In the genomic region with DNA sequence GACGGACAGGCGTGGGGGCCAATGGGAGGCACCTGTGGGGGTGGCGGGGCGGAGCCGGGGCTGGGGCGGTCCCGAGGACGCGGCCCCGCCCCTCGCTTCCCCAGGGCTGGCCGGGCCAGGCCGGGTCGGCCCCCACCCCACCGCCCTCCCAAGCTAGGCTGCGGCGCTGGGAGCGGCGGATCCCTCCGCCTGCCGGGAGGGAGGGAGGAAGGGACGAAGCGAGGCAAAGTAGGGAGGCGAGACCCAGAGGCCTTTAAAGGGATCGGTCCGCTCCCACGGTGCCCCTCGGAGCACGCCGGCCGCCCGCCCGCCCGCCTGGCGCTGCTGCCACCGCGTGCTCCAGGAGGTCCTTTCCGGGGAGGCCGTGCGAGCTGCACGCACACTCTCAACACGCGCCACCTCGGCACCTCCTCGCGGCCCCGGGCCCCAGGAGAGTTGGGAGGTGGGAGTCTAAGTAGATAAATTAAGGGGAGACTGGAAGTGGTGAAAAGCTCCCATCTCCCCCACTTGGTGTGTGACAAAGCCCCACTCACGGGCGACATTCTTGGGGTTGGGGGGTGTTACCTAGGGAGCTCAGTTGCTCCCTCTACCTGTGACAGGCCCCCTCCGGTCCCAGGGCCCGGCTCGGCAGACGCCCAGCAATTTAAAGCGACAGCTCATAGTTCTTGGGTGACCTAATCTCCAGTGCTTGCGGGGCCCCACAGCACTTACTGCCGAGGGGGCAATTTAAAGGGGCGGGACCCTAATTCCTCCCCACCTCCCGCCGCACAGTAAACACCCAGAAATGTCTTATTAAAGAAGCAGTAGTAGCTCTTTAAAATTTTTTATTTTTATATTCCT, we compare ENCODE assay signal across 1 cellular context.
TF ChIP-seq lines count a peak whose summit lies in the region.

No MANE protein-coding gene starts in this region.

TF ChIP-seq in HEK293, 187 proteins besides CTCF, POLR2A, EP300 and RAD21 (continued from another document and continues in another):
- TF ChIP-seq ZNF280D (tag by site-specific recombination; IDR thresholded peaks at IDR 0.05) (no peak), ZNF600 (tag by site-specific recombination; IDR thresholded peaks at IDR 0.05) (peak; percentile 78), ZNF701 (tag by site-specific recombination; IDR thresholded peaks at IDR 0.05) (no peak), ZNF211 (tag by site-specific recombination; IDR thresholded peaks at IDR 0.05; ENCODE audit: low read depth) (no peak), ZSCAN4 (tag by site-specific recombination; IDR thresholded peaks at IDR 0.05) (no peak), ZFP3 (tag by site-specific recombination; IDR thresholded peaks at IDR 0.05; ENCODE audit: low read depth) (no peak), KLF1 (tag by site-specific recombination; IDR thresholded peaks at IDR 0.05) (peak; percentile 53), ZFP37 (tag by site-specific recombination; IDR thresholded peaks at IDR 0.05) (peak; percentile 70; the same call in 1 of the 2 replicates), ZNF529 (tag by site-specific recombination; IDR thresholded peaks at IDR 0.05; ENCODE audit: insufficient replicate concordance) (no peak), ZNF23 (tag by site-specific recombination; IDR thresholded peaks at IDR 0.05; ENCODE audit: borderline replicate concordance) (0 out of 2 replicates have a peak, but pooled peaks have one; percentile 43), ZNF664 (tag by site-specific recombination; IDR thresholded peaks at IDR 0.05) (no peak), ZNF394 (tag by site-specific recombination; IDR thresholded peaks at IDR 0.05; ENCODE audit: borderline replicate concordance) (peak; percentile 70; the same call in 1 of the 2 replicates), ZNF202 (tag by site-specific recombination; IDR thresholded peaks at IDR 0.05; ENCODE audit: borderline replicate concordance) (no peak), ZNF2 (tag by site-specific recombination; IDR thresholded peaks at IDR 0.05) (peak; percentile 82), ZNF184 (tag by site-specific recombination; IDR thresholded peaks at IDR 0.05) (no peak), ZNF404 (tag by site-specific recombination; IDR thresholded peaks at IDR 0.05) (no peak), KLF17 (tag by site-specific recombination; IDR thresholded peaks at IDR 0.05) (peak; percentile 73; the same call in 1 of the 2 replicates), ZNF10 (tag by site-specific recombination; IDR thresholded peaks at IDR 0.05) (0 out of 2 replicates have a peak, but pooled peaks have one; percentile 39), ZNF302 (tag by site-specific recombination; IDR thresholded peaks at IDR 0.05; ENCODE audit: low read depth) (no peak), ZNF585B (tag by site-specific recombination; IDR thresholded peaks at IDR 0.05) (no peak), ZNF549 (tag by site-specific recombination; IDR thresholded peaks at IDR 0.05) (no peak), ZNF266 (tag by site-specific recombination; IDR thresholded peaks at IDR 0.05; ENCODE audit: low read depth) (no peak), ZNF174 (tag by site-specific recombination; IDR thresholded peaks at IDR 0.05) (no peak), ZNF239 (tag by site-specific recombination; IDR thresholded peaks at IDR 0.05) (no peak), ZNF114 (tag by site-specific recombination; IDR thresholded peaks at IDR 0.05) (no peak), ZNF747 (tag by site-specific recombination; IDR thresholded peaks at IDR 0.05) (no peak), KLF8 (tag by site-specific recombination; IDR thresholded peaks at IDR 0.05) (peak; percentile 97), BCL11A (tag by site-specific recombination; IDR thresholded peaks at IDR 0.05; ENCODE audit: low read depth) (no peak), ZNF416 (tag by site-specific recombination; IDR thresholded peaks at IDR 0.05) (no peak), ZNF768 (tag by site-specific recombination; IDR thresholded peaks at IDR 0.05) (no peak), ZNF544 (tag by site-specific recombination; IDR thresholded peaks at IDR 0.05) (no peak), PRDM1 (tag by site-specific recombination; IDR thresholded peaks at IDR 0.05) (no peak), ZBTB20 (tag by site-specific recombination; IDR thresholded peaks at IDR 0.05) (peak; percentile 97)
- TF ChIP-seq, protein P1, sequence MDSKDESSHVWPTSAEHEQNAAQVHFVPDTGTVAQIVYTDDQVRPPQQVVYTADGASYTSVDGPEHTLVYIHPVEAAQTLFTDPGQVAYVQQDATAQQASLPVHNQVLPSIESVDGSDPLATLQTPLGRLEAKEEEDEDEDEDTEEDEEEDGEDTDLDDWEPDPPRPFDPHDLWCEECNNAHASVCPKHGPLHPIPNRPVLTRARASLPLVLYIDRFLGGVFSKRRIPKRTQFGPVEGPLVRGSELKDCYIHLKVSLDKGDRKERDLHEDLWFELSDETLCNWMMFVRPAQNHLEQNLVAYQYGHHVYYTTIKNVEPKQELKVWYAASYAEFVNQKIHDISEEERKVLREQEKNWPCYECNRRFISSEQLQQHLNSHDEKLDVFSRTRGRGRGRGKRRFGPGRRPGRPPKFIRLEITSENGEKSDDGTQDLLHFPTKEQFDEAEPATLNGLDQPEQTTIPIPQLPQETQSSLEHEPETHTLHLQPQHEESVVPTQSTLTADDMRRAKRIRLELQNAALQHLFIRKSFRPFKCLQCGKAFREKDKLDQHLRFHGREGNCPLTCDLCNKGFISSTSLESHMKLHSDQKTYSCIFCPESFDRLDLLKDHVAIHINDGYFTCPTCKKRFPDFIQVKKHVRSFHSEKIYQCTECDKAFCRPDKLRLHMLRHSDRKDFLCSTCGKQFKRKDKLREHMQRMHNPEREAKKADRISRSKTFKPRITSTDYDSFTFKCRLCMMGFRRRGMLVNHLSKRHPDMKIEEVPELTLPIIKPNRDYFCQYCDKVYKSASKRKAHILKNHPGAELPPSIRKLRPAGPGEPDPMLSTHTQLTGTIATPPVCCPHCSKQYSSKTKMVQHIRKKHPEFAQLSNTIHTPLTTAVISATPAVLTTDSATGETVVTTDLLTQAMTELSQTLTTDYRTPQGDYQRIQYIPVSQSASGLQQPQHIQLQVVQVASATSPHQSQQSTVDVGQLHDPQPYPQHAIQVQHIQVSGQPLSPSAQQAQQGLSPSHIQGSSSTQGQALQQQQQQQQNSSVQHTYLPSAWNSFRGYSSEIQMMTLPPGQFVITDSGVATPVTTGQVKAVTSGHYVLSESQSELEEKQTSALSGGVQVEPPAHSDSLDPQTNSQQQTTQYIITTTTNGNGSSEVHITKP (tag by site-specific recombination; IDR thresholded peaks at IDR 0.05), result peak; percentile 90
- TF ChIP-seq, protein P2, sequence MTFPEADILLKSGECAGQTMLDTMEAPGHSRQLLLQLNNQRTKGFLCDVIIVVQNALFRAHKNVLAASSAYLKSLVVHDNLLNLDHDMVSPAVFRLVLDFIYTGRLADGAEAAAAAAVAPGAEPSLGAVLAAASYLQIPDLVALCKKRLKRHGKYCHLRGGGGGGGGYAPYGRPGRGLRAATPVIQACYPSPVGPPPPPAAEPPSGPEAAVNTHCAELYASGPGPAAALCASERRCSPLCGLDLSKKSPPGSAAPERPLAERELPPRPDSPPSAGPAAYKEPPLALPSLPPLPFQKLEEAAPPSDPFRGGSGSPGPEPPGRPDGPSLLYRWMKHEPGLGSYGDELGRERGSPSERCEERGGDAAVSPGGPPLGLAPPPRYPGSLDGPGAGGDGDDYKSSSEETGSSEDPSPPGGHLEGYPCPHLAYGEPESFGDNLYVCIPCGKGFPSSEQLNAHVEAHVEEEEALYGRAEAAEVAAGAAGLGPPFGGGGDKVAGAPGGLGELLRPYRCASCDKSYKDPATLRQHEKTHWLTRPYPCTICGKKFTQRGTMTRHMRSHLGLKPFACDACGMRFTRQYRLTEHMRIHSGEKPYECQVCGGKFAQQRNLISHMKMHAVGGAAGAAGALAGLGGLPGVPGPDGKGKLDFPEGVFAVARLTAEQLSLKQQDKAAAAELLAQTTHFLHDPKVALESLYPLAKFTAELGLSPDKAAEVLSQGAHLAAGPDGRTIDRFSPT (tag by site-specific recombination; IDR thresholded peaks at IDR 0.05), result peak; percentile 92
- TF ChIP-seq, protein P3, sequence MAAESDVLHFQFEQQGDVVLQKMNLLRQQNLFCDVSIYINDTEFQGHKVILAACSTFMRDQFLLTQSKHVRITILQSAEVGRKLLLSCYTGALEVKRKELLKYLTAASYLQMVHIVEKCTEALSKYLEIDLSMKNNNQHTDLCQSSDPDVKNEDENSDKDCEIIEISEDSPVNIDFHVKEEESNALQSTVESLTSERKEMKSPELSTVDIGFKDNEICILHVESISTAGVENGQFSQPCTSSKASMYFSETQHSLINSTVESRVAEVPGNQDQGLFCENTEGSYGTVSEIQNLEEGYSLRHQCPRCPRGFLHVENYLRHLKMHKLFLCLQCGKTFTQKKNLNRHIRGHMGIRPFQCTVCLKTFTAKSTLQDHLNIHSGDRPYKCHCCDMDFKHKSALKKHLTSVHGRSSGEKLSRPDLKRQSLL (tag by site-specific recombination; IDR thresholded peaks at IDR 0.05), result no peak
- TF ChIP-seq, protein P4, sequence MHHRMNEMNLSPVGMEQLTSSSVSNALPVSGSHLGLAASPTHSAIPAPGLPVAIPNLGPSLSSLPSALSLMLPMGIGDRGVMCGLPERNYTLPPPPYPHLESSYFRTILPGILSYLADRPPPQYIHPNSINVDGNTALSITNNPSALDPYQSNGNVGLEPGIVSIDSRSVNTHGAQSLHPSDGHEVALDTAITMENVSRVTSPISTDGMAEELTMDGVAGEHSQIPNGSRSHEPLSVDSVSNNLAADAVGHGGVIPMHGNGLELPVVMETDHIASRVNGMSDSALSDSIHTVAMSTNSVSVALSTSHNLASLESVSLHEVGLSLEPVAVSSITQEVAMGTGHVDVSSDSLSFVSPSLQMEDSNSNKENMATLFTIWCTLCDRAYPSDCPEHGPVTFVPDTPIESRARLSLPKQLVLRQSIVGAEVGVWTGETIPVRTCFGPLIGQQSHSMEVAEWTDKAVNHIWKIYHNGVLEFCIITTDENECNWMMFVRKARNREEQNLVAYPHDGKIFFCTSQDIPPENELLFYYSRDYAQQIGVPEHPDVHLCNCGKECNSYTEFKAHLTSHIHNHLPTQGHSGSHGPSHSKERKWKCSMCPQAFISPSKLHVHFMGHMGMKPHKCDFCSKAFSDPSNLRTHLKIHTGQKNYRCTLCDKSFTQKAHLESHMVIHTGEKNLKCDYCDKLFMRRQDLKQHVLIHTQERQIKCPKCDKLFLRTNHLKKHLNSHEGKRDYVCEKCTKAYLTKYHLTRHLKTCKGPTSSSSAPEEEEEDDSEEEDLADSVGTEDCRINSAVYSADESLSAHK (tag by site-specific recombination; IDR thresholded peaks at IDR 0.05), result peak; percentile 37; the same call in 1 of the 2 replicates
